In genomic region chr13:111976474-111977183, GRCh38 we compare ENCODE assay signal across 17 cellular contexts.
"Had no signal": no experiment of that assay in that cellular context is flagged by ENCODE, and none has a peak within 500 bp of the region (broad histone marks: within the 10 kb centered on the region; RNA-seq: fewer than 3 reads in every experiment).

No MANE protein-coding gene starts in this region.

- H3K36me3 ChIP-seq: lower lobe of right lung, tibial nerve, vagina had no signal

- H3K4me3 ChIP-seq: body of pancreas, hepatocyte, lower lobe of right lung, tibial nerve, vagina had no signal

- H3K27ac ChIP-seq: body of pancreas, epithelial cell of prostate, hepatocyte, lower lobe of right lung, tibial nerve, vagina had no signal

- ATAC-seq: body of pancreas; effector memory CD8-positive, alpha-beta T cell; lower lobe of right lung; right cardiac atrium; stimulated activated effector memory CD8-positive, alpha-beta T cell treated with anti-CD3 and anti-CD28 coated beads, Interleukin-12 subunit alpha, Interleukin-12 subunit beta, amount 100 ng/mL, for 72 hours had no signal

- H3K9me3 ChIP-seq: body of pancreas, lower lobe of right lung, tibial nerve, vagina had no signal

- DNase-seq: activated CD4-positive, alpha-beta T cell treated with anti-CD3 and anti-CD28 coated beads, Interleukin-2, amount 50 U/mL, for 4 hours; activated CD4-positive, CD25-positive, alpha-beta regulatory T cell treated with anti-CD3 and anti-CD28 coated beads, Interleukin-2, amount 50 U/mL, for 72 hours; activated effector memory CD4-positive, alpha-beta T cell treated with Interleukin-2 at 50 U/mL for 16 hours; activated T-cell treated with anti-CD3 and anti-CD28 coated beads, Interleukin-2, amount 50 U/mL, for 1 hour; amniotic stem cell; body of pancreas; effector memory CD8-positive, alpha-beta T cell; lower lobe of right lung; midbrain; posterior cingulate gyrus; right cardiac atrium; small intestine had no signal

- H3K27me3 ChIP-seq: tibial nerve, vagina had no signal

- H3K4me1 ChIP-seq: body of pancreas, lower lobe of right lung, vagina had no signal
